ENCODE assay signal across 26 cellular contexts in the genomic region with DNA sequence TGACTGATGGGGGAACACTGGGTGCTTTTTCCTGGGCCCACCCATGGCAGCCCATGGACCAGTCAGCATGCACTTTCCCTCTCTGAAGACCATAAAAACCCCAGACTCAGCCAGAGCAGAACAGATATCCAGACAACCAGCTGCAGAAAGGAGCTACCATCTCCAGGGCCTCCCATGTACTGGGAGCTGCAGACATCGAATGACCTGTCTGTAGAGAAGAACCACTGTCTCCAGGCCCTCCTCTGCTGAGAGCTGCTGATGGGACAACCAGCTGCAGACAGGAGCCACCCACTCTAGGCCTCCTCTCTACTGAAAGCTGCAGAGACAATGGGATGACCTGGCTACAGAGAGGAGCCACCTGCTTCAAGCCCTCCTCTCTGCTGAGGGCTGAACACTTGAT.
DNase-seq lines count a peak whose midpoint lies in the region; ATAC-seq and TF ChIP-seq lines count a peak whose summit lies in the region.
"Had no signal": no experiment of that assay in that cellular context is flagged by ENCODE, and none has a peak within 500 bp of the region (broad histone marks: within the 10 kb centered on the region; RNA-seq: fewer than 3 reads in every experiment).

No MANE protein-coding gene starts in this region.

- TF ChIP-seq POLR2A in adrenal gland (IDR thresholded peaks at IDR 0.05): no peak

- peak; percentile 28 for ATAC-seq in stimulated activated effector memory CD8-positive, alpha-beta T cell treated with anti-CD3 and anti-CD28 coated beads, Interleukin-12 subunit alpha, Interleukin-12 subunit beta, amount 100 ng/mL, for 72 hours
- ATAC-seq: GM12878, GM23338, HCT116 had no signal

- TF ChIP-seq CTCF in HEK293 (tag by site-specific recombination; IDR thresholded peaks at IDR 0.05) (no peak), adrenal gland (IDR thresholded peaks at IDR 0.05) (no peak)

- H3K4me1 ChIP-seq in HEK293 (ENCODE audit: control insufficient read depth, insufficient read depth, low read length) (no peaks in the 10 kb centered on the region), mesenchymal stem cell (ENCODE audit: control insufficient read depth, insufficient read depth, low read depth, low read length) (no peaks in the 10 kb centered on the region), adrenal gland (replicated peaks in 1 of 2) (no peaks in the 10 kb centered on the region)
- H3K4me1 ChIP-seq: BE2C; BLaER1 treated with 17β-estradiol and CSF1 and Interleukin-3, amounts not matched to agents 10 nM and 100 nM had no signal

- H3K9me3 ChIP-seq in HEK293 (ENCODE audit: control insufficient read depth, insufficient read depth, low read depth, low read length) (no peaks in the 10 kb centered on the region), mesenchymal stem cell (ENCODE audit: control insufficient read depth, low read length) (no peaks in the 10 kb centered on the region), adrenal gland (replicated peaks in 1 of 3) (no peaks in the 10 kb centered on the region)
- H3K9me3 ChIP-seq: A549, BE2C had no signal

- H3K79me1 ChIP-seq in mesenchymal stem cell (replicated peaks; ENCODE audit: low read length, poor library complexity, severe bottlenecking): no peaks in the 10 kb centered on the region

- H3K4me2 ChIP-seq in mesenchymal stem cell (ENCODE audit: low read length, poor library complexity, severe bottlenecking): no peak overlapping the region
- H3K4me2 ChIP-seq: A549; BLaER1 treated with 17β-estradiol and CSF1 and Interleukin-3, amounts not matched to agents 10 nM and 100 nM; GM23338 had no signal

- WGBS in mesenchymal stem cell: 76% methylated on average over 1 of the region's 1 CpG
- 56 to 84% (median 72%) methylated on average over 1 of the region's 1 CpG for WGBS in adrenal gland, 4 donors

- intact Hi-C loops in adrenal gland (cut with DNase I): no loop called here

- no peak overlapping the region for H2AK5ac ChIP-seq in mesenchymal stem cell (ENCODE audit: low read length, severe bottlenecking)

- H3K9me3 Mint-ChIP-seq in stimulated activated effector memory CD8-positive, alpha-beta T cell treated with anti-CD3 and anti-CD28 coated beads, Interleukin-12 subunit alpha, Interleukin-12 subunit beta, amount 100 ng/mL, for 72 hours: peaks cover 2% of the 10 kb centered on the region
- H3K9me3 Mint-ChIP-seq: CD8-positive, alpha-beta memory T cell; HFFc6 had no signal

- no peaks in the 10 kb centered on the region for H3K27me3 ChIP-seq in mesenchymal stem cell (ENCODE audit: control insufficient read depth in 1 of 2, insufficient read depth in 1 of 2, low read length in 2 of 2)
- H3K27me3 ChIP-seq in adrenal gland: no peaks in the 10 kb centered on the region
- H3K27me3 ChIP-seq: BE2C; BLaER1 treated with 17β-estradiol and CSF1 and Interleukin-3, amounts not matched to agents 10 nM and 100 nM had no signal

- no peak overlapping the region for H3K4ac ChIP-seq in mesenchymal stem cell (ENCODE audit: low read depth in 1 of 2, low read length in 2 of 2)

- peak overlapping the region; percentile 71 for H4K8ac ChIP-seq in mesenchymal stem cell (ENCODE audit: low read length)

- no peak overlapping the region for H4K91ac ChIP-seq in mesenchymal stem cell (ENCODE audit: low read length)

- no peaks in the 10 kb centered on the region for H3K4me1 Mint-ChIP-seq in stimulated activated effector memory CD8-positive, alpha-beta T cell treated with anti-CD3 and anti-CD28 coated beads, Interleukin-12 subunit alpha, Interleukin-12 subunit beta, amount 100 ng/mL, for 72 hours
- H3K4me1 Mint-ChIP-seq: CD14-positive monocyte; CD8-positive, alpha-beta memory T cell; GM23338; H9 had no signal

- H2BK120ac ChIP-seq in mesenchymal stem cell (ENCODE audit: low read depth, low read length): no peak overlapping the region

- no peak overlapping the region for H3K27ac Mint-ChIP-seq in stimulated activated effector memory CD8-positive, alpha-beta T cell treated with anti-CD3 and anti-CD28 coated beads, Interleukin-12 subunit alpha, Interleukin-12 subunit beta, amount 100 ng/mL, for 72 hours
- H3K27ac Mint-ChIP-seq: CD14-positive monocyte; CD4-positive, alpha-beta T cell; CD8-positive, alpha-beta memory T cell; GM23338; H9; HFFc6 had no signal

- H2BK15ac ChIP-seq in mesenchymal stem cell (ENCODE audit: low read depth, poor library complexity, severe bottlenecking): no peak overlapping the region

- no peak overlapping the region for H2BK12ac ChIP-seq in mesenchymal stem cell (ENCODE audit: low read length in 2 of 2)

- H3K4me3 ChIP-seq in HEK293 (ENCODE audit: low read depth, low read length): no peak overlapping the region
- H3K4me3 ChIP-seq in mesenchymal stem cell (ENCODE audit: insufficient read depth in 1 of 2, low read depth in 1 of 2, low read length in 2 of 2): no peak overlapping the region
- H3K4me3 ChIP-seq in adrenal gland: no peak overlapping the region
- H3K4me3 ChIP-seq: A549; BLaER1 treated with 17β-estradiol and CSF1 and Interleukin-3, amounts not matched to agents 10 nM and 100 nM; GM12878; GM23338 had no signal

- no peaks in the 10 kb centered on the region for H3K36me3 Mint-ChIP-seq in stimulated activated effector memory CD8-positive, alpha-beta T cell treated with anti-CD3 and anti-CD28 coated beads, Interleukin-12 subunit alpha, Interleukin-12 subunit beta, amount 100 ng/mL, for 72 hours
- H3K36me3 Mint-ChIP-seq: CD14-positive monocyte; CD8-positive, alpha-beta memory T cell had no signal

- H2AFZ ChIP-seq in mesenchymal stem cell (ENCODE audit: low read depth, low read length): no peak overlapping the region
- H2AFZ ChIP-seq: GM23338 had no signal

- CTCF ChIA-PET in HEK293 (lab: Yijun Ruan, JAX): no interaction called here

- H3K4me3 Mint-ChIP-seq in stimulated activated effector memory CD8-positive, alpha-beta T cell treated with anti-CD3 and anti-CD28 coated beads, Interleukin-12 subunit alpha, Interleukin-12 subunit beta, amount 100 ng/mL, for 72 hours: no peak overlapping the region
- H3K4me3 Mint-ChIP-seq: CD14-positive monocyte; CD4-positive, alpha-beta T cell; CD8-positive, alpha-beta memory T cell; GM23338; H9; HFFc6 had no signal

- H3K27ac ChIP-seq in HEK293 (ENCODE audit: extremely low read depth, low read depth, low read length) (no peak overlapping the region), mesenchymal stem cell (ENCODE audit: low read length, poor library complexity, severe bottlenecking) (no peak overlapping the region), adrenal gland (no peak overlapping the region)
- H3K27ac ChIP-seq: A549; BLaER1 treated with 17β-estradiol and CSF1 and Interleukin-3, amounts not matched to agents 10 nM and 100 nM had no signal

- DNase-seq in OCI-M1 (lab: John Stamatoyannopoulos, UW): peak; percentile 17
- no peak for DNase-seq in mesenchymal stem cell
- no peak for DNase-seq in stimulated activated effector memory CD8-positive, alpha-beta T cell treated with anti-CD3 and anti-CD28 coated beads, Interleukin-12 subunit alpha, Interleukin-12 subunit beta, amount 100 ng/mL, for 72 hours (ENCODE audit: low spot score in 2 of 2)
- DNase-seq in NCI-H1436 (lab: John Stamatoyannopoulos, UW): no peak
- no peak for DNase-seq in SHP77 treated with DMSO at 0.1 percent for 48 hours (lab: John Stamatoyannopoulos, UW)
- no peak for DNase-seq in stimulated activated CD4-positive, alpha-beta T cell treated with anti-CD3 and anti-CD28 coated beads, Interleukin-1b, Interleukin-23, amount 100 ng/mL, for 48 hours
- no peak for DNase-seq in adrenal gland
- DNase-seq: 8988T; ACHN; AML-193; BE2C; CD4-positive, alpha-beta T cell; CD8-positive, alpha-beta memory T cell; DMS 273 treated with DMSO at 0.1 percent for 48 hours; DMS79; EL; GDM1; H9; HFFc6 had no signal

- POLR2A ChIA-PET in HEK293 (lab: Yijun Ruan, JAX): no interaction called here

- H3K36me3 ChIP-seq in HEK293 (ENCODE audit: control insufficient read depth in 2 of 2, insufficient read depth in 1 of 2, low read length in 2 of 2): no peaks in the 10 kb centered on the region
- peaks cover 3 to 5% of the 10 kb centered on the region in 2 experiments for H3K36me3 ChIP-seq in mesenchymal stem cell (ENCODE audit: control insufficient read depth in 1 of 2, insufficient read depth in 2 of 2, low read depth in 1 of 2, low read length in 2 of 2)
- H3K36me3 ChIP-seq in adrenal gland (replicated peaks in 1 of 2): no peaks in the 10 kb centered on the region
- H3K36me3 ChIP-seq: BE2C had no signal

- H2BK5ac ChIP-seq in mesenchymal stem cell (ENCODE audit: low read depth, low read length, poor library complexity, severe bottlenecking): no peak overlapping the region

- peak overlapping the region in 1 of 2 experiments; percentile 21 for H3K18ac ChIP-seq in mesenchymal stem cell (ENCODE audit: low read depth in 1 of 2, low read length in 2 of 2)

- H3K14ac ChIP-seq in mesenchymal stem cell (ENCODE audit: low read length in 2 of 2): no peak overlapping the region

- H3K23ac ChIP-seq in mesenchymal stem cell (ENCODE audit: low read length in 2 of 2): no peak overlapping the region

- no peak overlapping the region for H3K9ac ChIP-seq in mesenchymal stem cell (ENCODE audit: low read length)
- H3K9ac ChIP-seq: BLaER1 treated with 17β-estradiol and CSF1 and Interleukin-3, amounts not matched to agents 10 nM and 100 nM had no signal

TF ChIP-seq in HEK293, 187 proteins besides CTCF, POLR2A, EP300 and RAD21:
- TF ChIP-seq ZNF239 (tag by site-specific recombination; IDR thresholded peaks at IDR 0.05) (no peak), ZNF335 (tag by site-specific recombination; conservative IDR thresholded peaks at IDR 0.05) (no peak), ZNF621 (tag by site-specific recombination; IDR thresholded peaks at IDR 0.05) (no peak), TRIM28 (IDR thresholded peaks at IDR 0.05; ENCODE audit: borderline replicate concordance, low read length) (peak; percentile 18; the same call in 1 of the 2 replicates), SETDB1 (IDR thresholded peaks at IDR 0.05; ENCODE audit: insufficient read length, low read length) (peak; percentile 52)
